21 cellular contexts compared by ENCODE assay signal in the genomic region with DNA sequence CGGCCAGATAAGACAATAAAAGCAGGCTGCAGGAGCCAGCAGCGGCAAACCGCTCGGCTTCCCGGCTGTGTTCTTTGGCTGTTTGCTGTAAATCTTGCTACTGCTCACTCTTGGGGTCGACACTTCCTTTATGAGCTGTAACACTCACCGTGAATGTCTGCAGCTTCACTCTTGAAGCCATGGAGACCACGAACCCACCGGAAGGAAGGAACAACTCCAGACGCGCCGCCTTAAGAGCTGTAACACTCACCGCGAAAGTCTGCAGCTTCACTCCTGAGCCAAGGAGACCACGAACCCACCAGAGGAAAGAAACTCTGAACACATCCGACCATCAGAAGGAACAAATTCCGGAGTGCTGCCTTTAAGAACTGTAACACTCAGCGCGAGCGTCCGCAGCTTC.
DNase-seq lines count a peak whose midpoint lies in the region; ATAC-seq, FAIRE-seq and TF ChIP-seq lines count a peak whose summit lies in the region.
"Had no signal": no experiment of that assay in that cellular context is flagged by ENCODE, and none has a peak within 500 bp of the region (broad histone marks: within the 10 kb centered on the region; RNA-seq: fewer than 3 reads in every experiment).

No MANE protein-coding gene starts in this region.

- TF ChIP-seq RAD21 in GM12878 (IDR thresholded peaks at IDR 0.05; ENCODE audit: insufficient read depth, low read depth, low read length) = no peak

- H3K27me3 Mint-ChIP-seq in activated CD4-positive, alpha-beta memory T cell treated with anti-CD3 and anti-CD28 coated beads for 36 hours = peaks cover 2% of the 10 kb centered on the region

- no TSS peak for BruUV-seq in GM12878 (replicated peaks; lab: Mats Ljungman, UMichigan)

- H3K4me1 ChIP-seq in GM12878 (ENCODE audit: control insufficient read depth, insufficient read depth, low read length) = no peaks in the 10 kb centered on the region
- H3K4me1 ChIP-seq in right atrium auricular region = no peaks in the 10 kb centered on the region
- H3K4me1 ChIP-seq: A549, body of pancreas, SJSA1 had no signal

- SMC1A ChIA-PET in GM12878 (lab: Charles Lee; ENCODE audit: uncharacterized antibody, unreplicated experiment) = no interaction called here

- no peak overlapping the region for H3K9ac ChIP-seq in GM12878 (ENCODE audit: control insufficient read depth, insufficient read depth, low read length)

- intact Hi-C loops in activated CD4-positive, alpha-beta memory T cell treated with anti-CD3 and anti-CD28 coated beads for 36 hours (cut with micrococcal nuclease) = no loop called here
- intact Hi-C loops in GM12878 (cut with micrococcal nuclease; ENCODE audit: unreplicated experiment) = no loop called here

- TF ChIP-seq EP300 in GM12878 (IDR thresholded peaks at IDR 0.05; ENCODE audit: borderline replicate concordance in 1 of 2, control insufficient read depth in 1 of 2, low read depth in 2 of 2, low read length in 2 of 2) = no peak

- H3K9me3 ChIP-seq in GM12878 (replicated peaks; ENCODE audit: control insufficient read depth, insufficient read depth, low read length) (no peaks in the 10 kb centered on the region; the same call in 2 of the 3 replicates), right atrium auricular region (no peaks in the 10 kb centered on the region)
- H3K9me3 ChIP-seq: A549, body of pancreas, SJSA1 had no signal

- H3K9me3 Mint-ChIP-seq in activated CD4-positive, alpha-beta memory T cell treated with anti-CD3 and anti-CD28 coated beads for 36 hours = no peaks in the 10 kb centered on the region
- H3K9me3 Mint-ChIP-seq: activated T-helper 1 cell treated with anti-CD3 and anti-CD28 coated beads, Interleukin-12 subunit alpha, Interleukin-12 subunit beta, Interleukin-2, Interleukin-4 antibody, amounts not matched to agents 30 ng/mL and 10 ng/mL and 1 ng/mL, durations not matched to agents 14 hours and 24 hours and 36 hours had no signal

- RAD21 ChIA-PET in GM12878 (lab: Charles Lee; ENCODE audit: unreplicated experiment) = no interaction called here

- FAIRE-seq in GM12878 (lab: Jason Lieb, UNC) = no peak
- FAIRE-seq: A549, GM18507, HTR-8/SVneo, TTC549 had no signal

- no peaks in the 10 kb centered on the region for H4K20me1 ChIP-seq in GM12878 (ENCODE audit: control insufficient read depth, insufficient read depth)

- TF ChIP-seq POLR2A in GM12878 (IDR thresholded peaks at IDR 0.05; ENCODE audit: low read depth, low read length) = no peak

- H3K27me3 ChIP-seq in GM12878 (replicated peaks in 1 of 2; ENCODE audit: control insufficient read depth in 2 of 2, insufficient read depth in 2 of 2, low read length in 1 of 2) (no peaks in the 10 kb centered on the region; a peak in 2 of 4 replicates), right atrium auricular region (no peaks in the 10 kb centered on the region)
- H3K27me3 ChIP-seq: body of pancreas, dorsolateral prefrontal cortex, hepatocyte, SJSA1 had no signal

- H3K4me3 Mint-ChIP-seq in activated CD4-positive, alpha-beta memory T cell treated with anti-CD3 and anti-CD28 coated beads for 36 hours = no peak overlapping the region
- H3K4me3 Mint-ChIP-seq: activated T-helper 1 cell treated with anti-CD3 and anti-CD28 coated beads, Interleukin-12 subunit alpha, Interleukin-12 subunit beta, Interleukin-2, Interleukin-4 antibody, amounts not matched to agents 30 ng/mL and 10 ng/mL and 1 ng/mL, durations not matched to agents 14 hours and 24 hours and 36 hours had no signal

- TF ChIP-seq CTCF in GM12878 (IDR thresholded peaks at IDR 0.05 in 2 of 3, conservative IDR thresholded peaks at IDR 0.05 in 1 of 3; ENCODE audit: control insufficient read depth in 2 of 3, extremely low read depth in 1 of 3, insufficient read depth in 1 of 3, low read depth in 3 of 3, low read length in 3 of 3) (no peak), right atrium auricular region (IDR thresholded peaks at IDR 0.05) (no peak)

- H3K4me1 Mint-ChIP-seq in activated CD4-positive, alpha-beta memory T cell treated with anti-CD3 and anti-CD28 coated beads for 36 hours (ENCODE audit: low read depth) = peaks cover 6% of the 10 kb centered on the region

- no peaks in the 10 kb centered on the region for H3K79me2 ChIP-seq in GM12878 (ENCODE audit: control insufficient read depth, insufficient read depth, low read length)
- H3K79me2 ChIP-seq: hepatocyte had no signal

- peak; percentile 17 for DNase-seq in activated CD4-positive, alpha-beta T cell treated with anti-CD3 and anti-CD28 coated beads for 48 hours
- DNase-seq in activated CD4-positive, alpha-beta T cell treated with anti-CD3 and anti-CD28 coated beads, Interleukin-2, amount 50 U/mL, for 4 hours = no peak
- DNase-seq in activated CD4-positive, alpha-beta memory T cell treated with anti-CD3 and anti-CD28 coated beads for 36 hours = peak; percentile 15
- no peak for DNase-seq in GM12878 (ENCODE audit: low read depth, low spot score)
- DNase-seq in stimulated activated CD8-positive, alpha-beta memory T cell treated with anti-CD3 and anti-CD28 coated beads, Interleukin-7, amount 100 ng/mL, for 4 hours (ENCODE audit: low read depth in 2 of 2) = peak; percentile 3 to 15
- no peak for DNase-seq in A172 (ENCODE audit: low spot score)
- no peak for DNase-seq in right atrium auricular region (ENCODE audit: low spot score)
- DNase-seq: body of pancreas, COR-L47, dorsolateral prefrontal cortex, left cardiac atrium, MM.1S, posterior cingulate gyrus had no signal

- POLR2A ChIA-PET in activated CD4-positive, alpha-beta memory T cell treated with anti-CD3 and anti-CD28 coated beads for 36 hours (lab: Charles Lee) = no interaction called here
- POLR2A ChIA-PET in GM12878 (lab: Charles Lee) = no interaction called here

- no peak overlapping the region for H3K27ac Mint-ChIP-seq in activated CD4-positive, alpha-beta memory T cell treated with anti-CD3 and anti-CD28 coated beads for 36 hours
- H3K27ac Mint-ChIP-seq: activated T-helper 1 cell treated with anti-CD3 and anti-CD28 coated beads, Interleukin-12 subunit alpha, Interleukin-12 subunit beta, Interleukin-2, Interleukin-4 antibody, amounts not matched to agents 30 ng/mL and 10 ng/mL and 1 ng/mL, durations not matched to agents 14 hours and 24 hours and 36 hours had no signal

- H3K27ac ChIP-seq in GM12878 (ENCODE audit: control insufficient read depth, insufficient read depth) (no peak overlapping the region), right atrium auricular region (no peak overlapping the region)
- H3K27ac ChIP-seq: A549, body of pancreas, dorsolateral prefrontal cortex, hepatocyte, SJSA1 had no signal

- CTCF ChIA-PET in activated CD4-positive, alpha-beta memory T cell treated with anti-CD3 and anti-CD28 coated beads for 36 hours (lab: Charles Lee) = no interaction called here
- CTCF ChIA-PET in GM12878 (lab: Yijun Ruan, JAX) = no interaction called here

- no peak overlapping the region for H2AFZ ChIP-seq in GM12878 (ENCODE audit: control insufficient read depth, low read depth, low read length)
- H2AFZ ChIP-seq: hepatocyte had no signal

- no peak overlapping the region for H3K4me3 ChIP-seq in GM12878
- H3K4me3 ChIP-seq in right atrium auricular region = no peak overlapping the region
- H3K4me3 ChIP-seq: A549, body of pancreas, dorsolateral prefrontal cortex, hepatocyte, SJSA1 had no signal

- 47% methylated on average over 20 of the region's 21 CpGs for WGBS in GM12878 (ENCODE audit: insufficient coverage, insufficient replicate concordance, low lambda C conversion rate, missing lambda C conversion rate)

- H3K36me3 Mint-ChIP-seq in activated CD4-positive, alpha-beta memory T cell treated with anti-CD3 and anti-CD28 coated beads for 36 hours = no peaks in the 10 kb centered on the region

- ATAC-seq in GM12878 (no peak), GM18909 (IDR thresholded peaks at IDR 0.05; ENCODE audit: poor library complexity, unreplicated experiment) (no peak)
- ATAC-seq: A549, body of pancreas, left cardiac atrium had no signal

- no peak overlapping the region for H3K4me2 ChIP-seq in GM12878 (ENCODE audit: control insufficient read depth, insufficient read depth)
- H3K4me2 ChIP-seq: A549, hepatocyte had no signal

- H3K36me3 ChIP-seq in GM12878 (ENCODE audit: control insufficient read depth in 2 of 2, insufficient read depth in 2 of 2, low read length in 1 of 2) (no peaks in the 10 kb centered on the region), right atrium auricular region (no peaks in the 10 kb centered on the region)
- H3K36me3 ChIP-seq: SJSA1 had no signal

- in situ Hi-C loops in GM12878 (cut with MboI) = no loop called here

TF ChIP-seq in GM12878, 131 proteins besides CTCF, POLR2A, EP300 and RAD21:
- peak; percentile 28; the same call in 1 of the 2 replicates for TF ChIP-seq RUNX3 (IDR thresholded peaks at IDR 0.05; ENCODE audit: low read length)
- TF ChIP-seq MEF2B (IDR thresholded peaks at IDR 0.05; ENCODE audit: partially characterized antibody, poor library complexity, severe bottlenecking) = no peak

Comparison
In these comparisons a context has a peak if more than half of its experiments do, and no peak if none do; other contexts are left out.
1. DNase-seq: peak in activated CD4-positive, alpha-beta T cell treated with anti-CD3 and anti-CD28 coated beads for 48 hours (single experiment), activated CD4-positive, alpha-beta memory T cell treated with anti-CD3 and anti-CD28 coated beads for 36 hours (single experiment) and stimulated activated CD8-positive, alpha-beta memory T cell treated with anti-CD3 and anti-CD28 coated beads, Interleukin-7, amount 100 ng/mL, for 4 hours (2 of 2); none in activated CD4-positive, alpha-beta T cell treated with anti-CD3 and anti-CD28 coated beads, Interleukin-2, amount 50 U/mL, for 4 hours (0 of 2), GM12878 (single experiment), A172 (single experiment) and right atrium auricular region (single experiment).